1 cellular context compared by ENCODE assay signal in the genomic region with DNA sequence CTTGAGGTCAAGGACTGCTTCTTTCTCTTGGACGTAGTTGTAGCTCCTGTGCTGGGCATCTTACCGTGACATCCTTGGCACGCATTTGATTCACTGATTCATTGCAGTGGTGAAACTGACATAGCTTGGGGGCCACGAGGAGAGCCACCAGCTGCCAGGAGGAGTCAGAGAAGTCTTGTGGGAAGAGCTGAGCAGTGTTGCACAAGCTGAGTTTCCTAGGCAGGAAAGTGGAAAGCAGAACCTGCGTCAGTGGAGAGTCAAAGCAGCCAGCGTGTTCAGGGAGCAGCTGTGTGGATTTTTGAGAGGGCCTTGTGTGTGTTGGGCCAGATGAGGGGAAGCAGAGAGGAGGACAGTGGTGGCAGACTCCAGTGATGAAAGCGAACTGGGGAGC.
TF ChIP-seq lines count a peak whose summit lies in the region.

No MANE protein-coding gene starts in this region.

TF ChIP-seq in H1, 55 proteins besides CTCF, POLR2A, EP300 and RAD21 (continued from another document):
- TF ChIP-seq, protein P1, sequence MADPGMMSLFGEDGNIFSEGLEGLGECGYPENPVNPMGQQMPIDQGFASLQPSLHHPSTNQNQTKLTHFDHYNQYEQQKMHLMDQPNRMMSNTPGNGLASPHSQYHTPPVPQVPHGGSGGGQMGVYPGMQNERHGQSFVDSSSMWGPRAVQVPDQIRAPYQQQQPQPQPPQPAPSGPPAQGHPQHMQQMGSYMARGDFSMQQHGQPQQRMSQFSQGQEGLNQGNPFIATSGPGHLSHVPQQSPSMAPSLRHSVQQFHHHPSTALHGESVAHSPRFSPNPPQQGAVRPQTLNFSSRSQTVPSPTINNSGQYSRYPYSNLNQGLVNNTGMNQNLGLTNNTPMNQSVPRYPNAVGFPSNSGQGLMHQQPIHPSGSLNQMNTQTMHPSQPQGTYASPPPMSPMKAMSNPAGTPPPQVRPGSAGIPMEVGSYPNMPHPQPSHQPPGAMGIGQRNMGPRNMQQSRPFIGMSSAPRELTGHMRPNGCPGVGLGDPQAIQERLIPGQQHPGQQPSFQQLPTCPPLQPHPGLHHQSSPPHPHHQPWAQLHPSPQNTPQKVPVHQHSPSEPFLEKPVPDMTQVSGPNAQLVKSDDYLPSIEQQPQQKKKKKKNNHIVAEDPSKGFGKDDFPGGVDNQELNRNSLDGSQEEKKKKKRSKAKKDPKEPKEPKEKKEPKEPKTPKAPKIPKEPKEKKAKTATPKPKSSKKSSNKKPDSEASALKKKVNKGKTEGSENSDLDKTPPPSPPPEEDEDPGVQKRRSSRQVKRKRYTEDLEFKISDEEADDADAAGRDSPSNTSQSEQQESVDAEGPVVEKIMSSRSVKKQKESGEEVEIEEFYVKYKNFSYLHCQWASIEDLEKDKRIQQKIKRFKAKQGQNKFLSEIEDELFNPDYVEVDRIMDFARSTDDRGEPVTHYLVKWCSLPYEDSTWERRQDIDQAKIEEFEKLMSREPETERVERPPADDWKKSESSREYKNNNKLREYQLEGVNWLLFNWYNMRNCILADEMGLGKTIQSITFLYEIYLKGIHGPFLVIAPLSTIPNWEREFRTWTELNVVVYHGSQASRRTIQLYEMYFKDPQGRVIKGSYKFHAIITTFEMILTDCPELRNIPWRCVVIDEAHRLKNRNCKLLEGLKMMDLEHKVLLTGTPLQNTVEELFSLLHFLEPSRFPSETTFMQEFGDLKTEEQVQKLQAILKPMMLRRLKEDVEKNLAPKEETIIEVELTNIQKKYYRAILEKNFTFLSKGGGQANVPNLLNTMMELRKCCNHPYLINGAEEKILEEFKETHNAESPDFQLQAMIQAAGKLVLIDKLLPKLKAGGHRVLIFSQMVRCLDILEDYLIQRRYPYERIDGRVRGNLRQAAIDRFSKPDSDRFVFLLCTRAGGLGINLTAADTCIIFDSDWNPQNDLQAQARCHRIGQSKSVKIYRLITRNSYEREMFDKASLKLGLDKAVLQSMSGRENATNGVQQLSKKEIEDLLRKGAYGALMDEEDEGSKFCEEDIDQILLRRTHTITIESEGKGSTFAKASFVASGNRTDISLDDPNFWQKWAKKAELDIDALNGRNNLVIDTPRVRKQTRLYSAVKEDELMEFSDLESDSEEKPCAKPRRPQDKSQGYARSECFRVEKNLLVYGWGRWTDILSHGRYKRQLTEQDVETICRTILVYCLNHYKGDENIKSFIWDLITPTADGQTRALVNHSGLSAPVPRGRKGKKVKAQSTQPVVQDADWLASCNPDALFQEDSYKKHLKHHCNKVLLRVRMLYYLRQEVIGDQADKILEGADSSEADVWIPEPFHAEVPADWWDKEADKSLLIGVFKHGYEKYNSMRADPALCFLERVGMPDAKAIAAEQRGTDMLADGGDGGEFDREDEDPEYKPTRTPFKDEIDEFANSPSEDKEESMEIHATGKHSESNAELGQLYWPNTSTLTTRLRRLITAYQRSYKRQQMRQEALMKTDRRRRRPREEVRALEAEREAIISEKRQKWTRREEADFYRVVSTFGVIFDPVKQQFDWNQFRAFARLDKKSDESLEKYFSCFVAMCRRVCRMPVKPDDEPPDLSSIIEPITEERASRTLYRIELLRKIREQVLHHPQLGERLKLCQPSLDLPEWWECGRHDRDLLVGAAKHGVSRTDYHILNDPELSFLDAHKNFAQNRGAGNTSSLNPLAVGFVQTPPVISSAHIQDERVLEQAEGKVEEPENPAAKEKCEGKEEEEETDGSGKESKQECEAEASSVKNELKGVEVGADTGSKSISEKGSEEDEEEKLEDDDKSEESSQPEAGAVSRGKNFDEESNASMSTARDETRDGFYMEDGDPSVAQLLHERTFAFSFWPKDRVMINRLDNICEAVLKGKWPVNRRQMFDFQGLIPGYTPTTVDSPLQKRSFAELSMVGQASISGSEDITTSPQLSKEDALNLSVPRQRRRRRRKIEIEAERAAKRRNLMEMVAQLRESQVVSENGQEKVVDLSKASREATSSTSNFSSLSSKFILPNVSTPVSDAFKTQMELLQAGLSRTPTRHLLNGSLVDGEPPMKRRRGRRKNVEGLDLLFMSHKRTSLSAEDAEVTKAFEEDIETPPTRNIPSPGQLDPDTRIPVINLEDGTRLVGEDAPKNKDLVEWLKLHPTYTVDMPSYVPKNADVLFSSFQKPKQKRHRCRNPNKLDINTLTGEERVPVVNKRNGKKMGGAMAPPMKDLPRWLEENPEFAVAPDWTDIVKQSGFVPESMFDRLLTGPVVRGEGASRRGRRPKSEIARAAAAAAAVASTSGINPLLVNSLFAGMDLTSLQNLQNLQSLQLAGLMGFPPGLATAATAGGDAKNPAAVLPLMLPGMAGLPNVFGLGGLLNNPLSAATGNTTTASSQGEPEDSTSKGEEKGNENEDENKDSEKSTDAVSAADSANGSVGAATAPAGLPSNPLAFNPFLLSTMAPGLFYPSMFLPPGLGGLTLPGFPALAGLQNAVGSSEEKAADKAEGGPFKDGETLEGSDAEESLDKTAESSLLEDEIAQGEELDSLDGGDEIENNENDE (IDR thresholded peaks at IDR 0.05; ENCODE audit: insufficient replicate concordance, low read length) = no peak
- no peak for TF ChIP-seq BRCA1 (IDR thresholded peaks at IDR 0.05; ENCODE audit: low read depth, low read length)
- TF ChIP-seq CHD2 (IDR thresholded peaks at IDR 0.05; ENCODE audit: low read length) = no peak
- no peak for TF ChIP-seq RXRA (IDR thresholded peaks at IDR 0.05; ENCODE audit: insufficient read depth, low read depth, low read length)
- TF ChIP-seq KDM5A (IDR thresholded peaks at IDR 0.05; ENCODE audit: low read length) = no peak
- TF ChIP-seq FOSL1 (IDR thresholded peaks at IDR 0.05; ENCODE audit: insufficient read depth, low read depth, low read length) = no peak
- no peak for TF ChIP-seq TEAD4 (IDR thresholded peaks at IDR 0.05; ENCODE audit: low read depth, low read length)
- TF ChIP-seq KDM4A (IDR thresholded peaks at IDR 0.05; ENCODE audit: low read depth, low read length, severe bottlenecking) = no peak
- TF ChIP-seq MAX (IDR thresholded peaks at IDR 0.05) = no peak
- no peak for TF ChIP-seq MAFK (IDR thresholded peaks at IDR 0.05; ENCODE audit: low read depth, low read length)
- TF ChIP-seq E2F6 (IDR thresholded peaks at IDR 0.05) = no peak
- no peak for TF ChIP-seq POLR2AphosphoS5 (IDR thresholded peaks at IDR 0.05; ENCODE audit: low read depth, low read length)
- TF ChIP-seq TBP (IDR thresholded peaks at IDR 0.05; ENCODE audit: low read depth, low read length) = no peak
- no peak for TF ChIP-seq SIN3A (conservative IDR thresholded peaks at IDR 0.05 in 1 of 2, IDR thresholded peaks at IDR 0.05 in 1 of 2; ENCODE audit: low read depth in 1 of 2, low read length in 2 of 2)
- no peak for TF ChIP-seq TAF1 (IDR thresholded peaks at IDR 0.05; ENCODE audit: low read depth, low read length)
- no peak for TF ChIP-seq KDM1A (IDR thresholded peaks at IDR 0.05; ENCODE audit: borderline replicate concordance, low read length)
TF ChIP-seq in H1: peak in this region for 0.
